ENCODE assay signal across 1 cellular context in the genomic region with DNA sequence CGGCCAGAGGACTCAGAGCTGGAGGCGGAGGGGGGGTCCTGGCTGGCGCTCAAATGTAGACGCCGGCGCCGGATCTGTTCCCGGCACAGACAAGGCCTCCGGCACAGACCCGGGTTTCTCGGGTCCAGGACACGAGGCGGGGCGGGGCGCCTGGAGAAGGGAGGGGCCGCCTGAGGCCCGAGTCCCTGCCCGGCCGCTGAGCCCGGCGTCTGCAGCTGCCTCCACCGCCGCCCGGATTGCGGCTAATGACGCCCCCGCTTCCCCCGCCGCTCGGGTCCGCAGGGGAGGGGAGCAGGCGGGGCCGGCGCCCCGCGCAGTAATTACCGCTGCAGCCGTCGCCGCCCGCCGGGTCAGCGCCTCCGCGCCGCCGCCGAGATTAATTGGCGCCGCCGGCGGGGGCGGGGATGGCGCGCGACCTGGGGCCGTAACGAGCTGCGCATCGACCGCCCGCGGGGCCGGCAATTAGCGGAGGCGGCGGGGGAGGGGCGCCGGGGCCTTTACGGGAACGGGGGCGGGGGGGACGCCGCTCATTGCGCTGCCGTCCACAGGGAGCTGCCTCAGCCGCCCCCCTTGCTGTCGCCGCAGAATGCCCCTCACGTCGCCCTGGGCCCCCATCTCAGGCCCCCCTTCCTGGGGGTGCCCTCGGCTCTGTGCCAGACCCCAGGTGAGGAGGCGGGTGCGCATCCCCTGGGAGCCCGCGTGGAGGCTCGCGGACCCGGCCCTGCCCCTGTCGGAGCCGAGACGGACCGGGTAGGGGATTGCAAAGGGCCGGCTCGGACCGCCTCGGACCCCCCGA.
A peak's percentile ranks its signal among the peaks of the same experiment; 100 is the strongest.
TF ChIP-seq lines count a peak whose summit lies in the region.

No MANE protein-coding gene starts in this region.

TF ChIP-seq in K562, 482 proteins besides CTCF, POLR2A, EP300 and RAD21 (continues in another document):
- TF ChIP-seq NONO (IDR thresholded peaks at IDR 0.05; ENCODE audit: low read depth in 2 of 2, low read length in 1 of 2) (peak in 1 of 2 experiments; percentile 67; a peak in 1 of 4 replicates), CTCFL (IDR thresholded peaks at IDR 0.05; ENCODE audit: borderline replicate concordance, insufficient read depth, low read depth, low read length, poor library complexity, severe bottlenecking) (peak; percentile 0), FOXA1 (IDR thresholded peaks at IDR 0.05; ENCODE audit: borderline replicate concordance) (no peak), ZNF311 (CRISPR knock-in tag; IDR thresholded peaks at IDR 0.05) (no peak), HDAC6 (IDR thresholded peaks at IDR 0.05; ENCODE audit: low read depth, low read length) (no peak), PRMT5 (CRISPR knock-in tag; IDR thresholded peaks at IDR 0.05) (no peak), TAF9B (IDR thresholded peaks at IDR 0.05; ENCODE audit: partially characterized antibody) (no peak), PHF8 (IDR thresholded peaks at IDR 0.05; ENCODE audit: borderline replicate concordance, low read length) (peak; percentile 13; the same call in 1 of the 2 replicates), MAZ (CRISPR knock-in tag; conservative IDR thresholded peaks at IDR 0.05 in 1 of 2, IDR thresholded peaks at IDR 0.05 in 1 of 2) (peak in 1 of 2 experiments; percentile 71; a peak in 3 of 4 replicates), ATF7 (IDR thresholded peaks at IDR 0.05) (peak; percentile 46; the same call in 1 of the 2 replicates), KDM2B (CRISPR knock-in tag; IDR thresholded peaks at IDR 0.05) (no peak; the same call in 1 of the 2 replicates), ZBTB11 (CRISPR knock-in tag; IDR thresholded peaks at IDR 0.05) (no peak), TEAD1 (CRISPR knock-in tag; IDR thresholded peaks at IDR 0.05) (no peak), TAF1 (IDR thresholded peaks at IDR 0.05; ENCODE audit: control insufficient read depth, extremely low read depth, insufficient read depth, low read length, severe bottlenecking) (peak; percentile 17), ZNF347 (CRISPR knock-in tag; IDR thresholded peaks at IDR 0.05; ENCODE audit: low read depth) (no peak), LEF1 (IDR thresholded peaks at IDR 0.05) (no peak), ETV1 (tag; conservative IDR thresholded peaks at IDR 0.05; ENCODE audit: low read depth) (no peak), ERF (CRISPR knock-in tag; IDR thresholded peaks at IDR 0.05) (no peak), BCLAF1 (IDR thresholded peaks at IDR 0.05; ENCODE audit: borderline replicate concordance in 1 of 2, control insufficient read depth in 1 of 2, low read depth in 2 of 2, low read length in 1 of 2) (0 out of 4 replicates have a peak, but pooled peaks of 1 of the 2 experiments have one; percentile 54), SMAD4 (CRISPR knock-in tag; conservative IDR thresholded peaks at IDR 0.05) (peak; percentile 96), ZSCAN29 (IDR thresholded peaks at IDR 0.05) (0 out of 2 replicates have a peak, but pooled peaks have one; percentile 56), ZBTB1 (CRISPR knock-in tag; IDR thresholded peaks at IDR 0.05; ENCODE audit: borderline replicate concordance, low read depth) (peak; percentile 55; the same call in 1 of the 2 replicates), CCNT2 (IDR thresholded peaks at IDR 0.05; ENCODE audit: borderline replicate concordance, extremely low read depth, insufficient read length, low read depth, low read length) (peak; percentile 95), ZNF57 (CRISPR knock-in tag; IDR thresholded peaks at IDR 0.05) (no peak), VEZF1 (CRISPR knock-in tag; IDR thresholded peaks at IDR 0.05) (peak; percentile 87), ZFX (CRISPR knock-in tag; IDR thresholded peaks at IDR 0.05) (peak; percentile 16; the same call in 1 of the 2 replicates), HES1 (IDR thresholded peaks at IDR 0.05; ENCODE audit: low read depth) (no peak; the same call in 1 of the 2 replicates), PCBP1 (IDR thresholded peaks at IDR 0.05; ENCODE audit: low read depth, low read length, poor library complexity, severe bottlenecking) (peak; percentile 8), ZNF449 (CRISPR knock-in tag; IDR thresholded peaks at IDR 0.05) (no peak), HDAC1 (IDR thresholded peaks at IDR 0.05) (no peak), FOXM1 (IDR thresholded peaks at IDR 0.05; ENCODE audit: low read depth) (no peak), FOXM1 (CRISPR knock-in tag; IDR thresholded peaks at IDR 0.05; ENCODE audit: low read depth) (0 out of 2 replicates have a peak, but pooled peaks have one; percentile 48), PHF21A (IDR thresholded peaks at IDR 0.05; ENCODE audit: borderline replicate concordance, low read depth) (0 out of 2 replicates have a peak, but pooled peaks have one; percentile 22), EGR1 (conservative IDR thresholded peaks at IDR 0.05) (peak; percentile 91), NFIC (IDR thresholded peaks at IDR 0.05) (peak; percentile 71), RFX1 (IDR thresholded peaks at IDR 0.05) (no peak), ZNF512 (tag; IDR thresholded peaks at IDR 0.05) (no peak), ZNF740 (CRISPR knock-in tag; IDR thresholded peaks at IDR 0.05) (no peak), ZNF740 (tag; IDR thresholded peaks at IDR 0.05) (peak in 1 of 2 experiments; percentile 29; a peak in 2 of 4 replicates), TFAP4 (CRISPR knock-in tag; IDR thresholded peaks at IDR 0.05; ENCODE audit: borderline replicate concordance) (peak; percentile 25; the same call in 1 of the 2 replicates), ZNF707 (CRISPR knock-in tag; conservative IDR thresholded peaks at IDR 0.05) (no peak), CREB1 (IDR thresholded peaks at IDR 0.05) (peak; percentile 92), CREB1 (CRISPR knock-in tag; IDR thresholded peaks at IDR 0.05) (peak; percentile 78)
